8 cellular contexts compared by ENCODE assay signal in the genomic region with DNA sequence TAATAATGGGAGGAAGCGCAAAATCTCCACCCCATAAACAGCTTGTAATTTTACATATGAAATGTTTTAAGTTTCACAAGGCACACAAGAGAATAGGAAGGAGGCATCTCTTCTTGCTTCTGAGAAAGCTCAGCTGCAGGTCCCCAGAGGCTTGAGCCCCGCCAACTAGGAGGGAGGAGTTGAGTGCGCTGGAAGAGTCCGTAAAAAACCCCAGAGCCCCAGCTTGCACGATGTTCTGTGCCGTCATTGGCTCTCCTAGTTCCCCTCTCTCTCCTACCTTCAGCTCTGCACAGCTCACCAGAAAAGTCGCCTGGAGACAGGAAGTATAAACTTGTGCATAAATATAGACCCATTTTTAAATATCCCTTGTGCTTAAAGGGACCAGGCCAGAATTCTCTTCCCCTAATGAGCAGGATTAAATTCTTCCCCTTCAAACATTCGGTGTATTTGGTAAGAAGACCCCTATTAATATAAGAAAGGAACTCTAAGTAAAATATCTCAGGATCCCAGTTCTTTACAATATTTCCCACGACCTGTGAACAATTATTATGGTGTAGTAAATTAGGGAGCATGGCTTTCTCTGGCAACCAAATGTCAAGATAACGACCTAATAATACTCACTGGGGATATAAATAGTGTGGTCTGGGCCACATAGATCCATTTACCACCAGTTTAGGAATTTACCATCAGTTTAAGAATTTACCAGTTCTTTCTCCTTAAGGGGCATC. TPM values are rescaled to one million over a fixed set of nuclear protein-coding genes. Genes with fewer than 3 reads are reported as not detected.
A peak's percentile ranks its signal among the peaks of the same experiment; 100 is the strongest.
DNase-seq lines count a peak whose midpoint lies in the region; ATAC-seq and TF ChIP-seq lines count a peak whose summit lies in the region.

No MANE protein-coding gene starts in this region.

- no peak for TF ChIP-seq CTCF in RWPE2 (IDR thresholded peaks at IDR 0.05; ENCODE audit: poor library complexity, severe bottlenecking)
- no peak for TF ChIP-seq CTCF in MCF 10A (IDR thresholded peaks at IDR 0.05; ENCODE audit: unreplicated experiment)

- no peaks in the 10 kb centered on the region for H3K9me3 ChIP-seq in RWPE2 (ENCODE audit: severe bottlenecking)

- H3K9me3 Mint-ChIP-seq in activated naive CD4-positive, alpha-beta T cell treated with anti-CD3 and anti-CD28 coated beads, Interleukin-2, amount 50 U/mL, for 72 hours, result no peaks in the 10 kb centered on the region
- H3K9me3 Mint-ChIP-seq in immature natural killer cell (no peaks in the 10 kb centered on the region), MCF 10A (ENCODE audit: unreplicated experiment) (no peaks in the 10 kb centered on the region)

- peaks cover 61 to 76% of the 10 kb centered on the region in 2 donors for H3K4me1 Mint-ChIP-seq in immature natural killer cell
- H3K4me1 Mint-ChIP-seq in MCF 10A (ENCODE audit: insufficient read depth, unreplicated experiment), result peaks cover 6% of the 10 kb centered on the region

- peak overlapping the region; percentile 48 to 77 (median 73) for H3K4me3 Mint-ChIP-seq in immature natural killer cell
- H3K4me3 Mint-ChIP-seq in MCF 10A (ENCODE audit: unreplicated experiment), result no peak overlapping the region

- intact Hi-C loops in MCF 10A (cut with micrococcal nuclease), result no loop called here

- no peak overlapping the region for H3K27ac ChIP-seq in RWPE2 (ENCODE audit: poor library complexity, severe bottlenecking)

- no peaks in the 10 kb centered on the region for H3K4me1 ChIP-seq in RWPE2 (ENCODE audit: insufficient read depth, poor library complexity, severe bottlenecking)

- no TSS peak for BruUV-seq in MCF 10A (replicated peaks; lab: Mats Ljungman, UMichigan)

- no peak overlapping the region for H3K4me3 ChIP-seq in RWPE2 (ENCODE audit: severe bottlenecking)

- H3K36me3 ChIP-seq in RWPE2 (ENCODE audit: low read depth), result peaks cover 5% of the 10 kb centered on the region; the same call in 1 of the 2 replicates

- POLR2A ChIA-PET in MCF 10A (lab: Yijun Ruan, JAX), result interaction anchor here (1.6 kb wide), 1 partner anchor 14 kb away, joined by 4 read pairs; a partner anchor contains a TSS

- peaks cover 0 to 7% of the 10 kb centered on the region in 2 donors for H3K36me3 Mint-ChIP-seq in activated naive CD4-positive, alpha-beta T cell treated with anti-CD3 and anti-CD28 coated beads, Interleukin-2, amount 50 U/mL, for 72 hours
- peaks cover 17 to 38% (median 28%) of the 10 kb centered on the region in 3 donors for H3K36me3 Mint-ChIP-seq in immature natural killer cell
- no peaks in the 10 kb centered on the region for H3K36me3 Mint-ChIP-seq in MCF 10A (ENCODE audit: insufficient read depth, unreplicated experiment)

- peak overlapping the region; percentile 73 to 79 for H3K27ac Mint-ChIP-seq in activated naive CD4-positive, alpha-beta T cell treated with anti-CD3 and anti-CD28 coated beads, Interleukin-2, amount 50 U/mL, for 72 hours
- H3K27ac Mint-ChIP-seq in immature natural killer cell (peak overlapping the region; percentile 65 to 97 (median 90)), MCF 10A (ENCODE audit: low read depth, unreplicated experiment) (no peak overlapping the region)

- CTCF ChIA-PET in MCF 10A (lab: Yijun Ruan, JAX), result interaction anchor here (1.6 to 2.4 kb wide), 3 partner anchors 27 to 38 kb away, joined by 5 to 17 read pairs (median 8); no protein-coding TSS in a partner anchor

- H3K27me3 ChIP-seq in RWPE2 (ENCODE audit: insufficient read depth, poor library complexity, severe bottlenecking), result no peaks in the 10 kb centered on the region

- H3K27me3 Mint-ChIP-seq in immature natural killer cell (ENCODE audit: low read depth in 3 of 3), result peaks cover 2% of the 10 kb centered on the region in 3 donors
- H3K27me3 Mint-ChIP-seq in MCF 10A (ENCODE audit: insufficient read depth, unreplicated experiment), result no peaks in the 10 kb centered on the region

- ATAC-seq in GM18868 (IDR thresholded peaks at IDR 0.05; ENCODE audit: unreplicated experiment), result peak; percentile 100
- ATAC-seq in HG02938 (IDR thresholded peaks at IDR 0.05; ENCODE audit: unreplicated experiment), result peak; percentile 100
- 0 out of 3 replicates have a peak, but pooled peaks have one; percentile 24 for ATAC-seq in RWPE2 (ENCODE audit: low read depth)
- ATAC-seq in activated naive CD4-positive, alpha-beta T cell treated with anti-CD3 and anti-CD28 coated beads, Interleukin-2, amount 50 U/mL, for 72 hours, result peak; percentile 91 to 99

- no peak for DNase-seq in RWPE2 (ENCODE audit: low spot score)
- peak; percentile 64 to 68 for DNase-seq in activated naive CD4-positive, alpha-beta T cell treated with anti-CD3 and anti-CD28 coated beads, Interleukin-2, amount 50 U/mL, for 72 hours (ENCODE audit: low spot score in 2 of 2)
- DNase-seq in immature natural killer cell, result peak; percentile 80 to 82 (median 81)
- DNase-seq in stimulated activated CD4-positive, alpha-beta T cell treated with anti-CD3 and anti-CD28 coated beads, TNF-alpha, amount 100 ng/mL, for 1 hour (ENCODE audit: low read depth in 3 of 3, low spot score in 1 of 3), result peak; percentile 42 to 58 (median 53)
- DNase-seq in MCF 10A (ENCODE audit: unreplicated experiment), result no peak
- DNase-seq in kidney tubule cell (ENCODE audit: low spot score), result no peak

RNA-seq across cellular contexts. Expression of a gene that starts 13.7 kb away (rescaled TPM):
- total RNA-seq in activated naive CD4-positive, alpha-beta T cell treated with anti-CD3 and anti-CD28 coated beads, Interleukin-2, amount 50 U/mL, for 72 hours, result 10 to 100 TPM; 28.4 to 48.4 TPM
- 100 to 1,000 TPM; 261 to 295 (median 263) TPM for polyA plus RNA-seq in immature natural killer cell
- total RNA-seq in MCF 10A (2022), result 41.4 and 59.2 TPM in 2 replicates

Comparison
In these comparisons a context has a peak if more than half of its experiments do, and no peak if none do; other contexts are left out.
1. ATAC-seq: peak in every context shown above with its lines; median percentile 100 in GM18868; 100 in HG02938; 95 in activated naive CD4-positive, alpha-beta T cell treated with anti-CD3 and anti-CD28 coated beads, Interleukin-2, amount 50 U/mL, for 72 hours; 24 in RWPE2.
2. DNase-seq: peak in activated naive CD4-positive, alpha-beta T cell treated with anti-CD3 and anti-CD28 coated beads, Interleukin-2, amount 50 U/mL, for 72 hours (2 of 2), immature natural killer cell (3 of 3) and stimulated activated CD4-positive, alpha-beta T cell treated with anti-CD3 and anti-CD28 coated beads, TNF-alpha, amount 100 ng/mL, for 1 hour (3 of 3); none in RWPE2 (single experiment), MCF 10A (single experiment) and kidney tubule cell (single experiment).